ENCODE assay signal across 8 cellular contexts in genomic region chr2:24827321-24828261, GRCh38. TPM values are rescaled to one million over a fixed set of nuclear protein-coding genes. Genes with fewer than 3 reads are reported as not detected.
DNase-seq lines count a peak whose midpoint lies in the region; ATAC-seq and TF ChIP-seq lines count a peak whose summit lies in the region.

No MANE protein-coding gene starts in this region.

- no peak overlapping the region for H3K4me3 Mint-ChIP-seq in activated T-helper 1 cell treated with anti-CD3 and anti-CD28 coated beads, Interleukin-12 subunit alpha, Interleukin-12 subunit beta, Interleukin-2, Interleukin-4 antibody, amounts not matched to agents 30 ng/mL and 10 ng/mL and 1 ng/mL, durations not matched to agents 14 hours and 24 hours and 36 hours

- intact Hi-C loops in activated T-helper 1 cell treated with anti-CD3 and anti-CD28 coated beads, Interleukin-12 subunit alpha, Interleukin-12 subunit beta, Interleukin-2, Interleukin-4 antibody, amounts not matched to agents 30 ng/mL and 10 ng/mL and 1 ng/mL, durations not matched to agents 14 hours and 24 hours and 36 hours (cut with micrococcal nuclease), result loop anchor here (1.0 to 5.0 kb wide), 8 partner anchors 33 to 417 kb away; no protein-coding TSS in a partner anchor

- peaks cover 25% of the 10 kb centered on the region for H3K4me1 Mint-ChIP-seq in activated T-helper 1 cell treated with anti-CD3 and anti-CD28 coated beads, Interleukin-12 subunit alpha, Interleukin-12 subunit beta, Interleukin-2, Interleukin-4 antibody, amounts not matched to agents 30 ng/mL and 10 ng/mL and 1 ng/mL, durations not matched to agents 14 hours and 24 hours and 36 hours (ENCODE audit: low read depth)

- H3K4me1 ChIP-seq in Karpas-422 (ENCODE audit: low read length) (peaks cover 9% of the 10 kb centered on the region), neuronal stem cell (ENCODE audit: control insufficient read depth in 2 of 2, insufficient read depth in 1 of 2, low read depth in 1 of 2, low read length in 2 of 2) (peaks cover 11 to 18% of the 10 kb centered on the region in 2 donors)

- ATAC-seq in GM21367 (IDR thresholded peaks at IDR 0.05; ENCODE audit: unreplicated experiment), result peak; percentile 64

- no peak overlapping the region for H4K91ac ChIP-seq in neuronal stem cell (ENCODE audit: low read depth, low read length, poor library complexity)

- H4K20me1 ChIP-seq in Karpas-422 (ENCODE audit: insufficient read depth, low read depth, low read length), result no peaks in the 10 kb centered on the region

- no peak overlapping the region for H4K8ac ChIP-seq in neuronal stem cell (ENCODE audit: low read depth, low read length)

- no peak overlapping the region for H3K9ac ChIP-seq in Karpas-422 (ENCODE audit: low read length)
- H3K9ac ChIP-seq in neuronal stem cell (ENCODE audit: low read depth, low read length, poor library complexity), result peak overlapping the region; percentile 75

- H3K9me2 ChIP-seq in Karpas-422 (replicated peaks; ENCODE audit: insufficient read depth, low read length), result no peaks in the 10 kb centered on the region

- no peak overlapping the region for H3K4me2 ChIP-seq in Karpas-422 (ENCODE audit: low read depth, low read length, poor library complexity, severe bottlenecking)
- H3K4me2 ChIP-seq in neuronal stem cell (ENCODE audit: insufficient read depth, low read length, poor library complexity, severe bottlenecking), result no peak overlapping the region

- H2AFZ ChIP-seq in Karpas-422 (ENCODE audit: low read length) (no peak overlapping the region), neuronal stem cell (ENCODE audit: low read length) (no peak overlapping the region)

- H3K27ac Mint-ChIP-seq in activated T-helper 1 cell treated with anti-CD3 and anti-CD28 coated beads, Interleukin-12 subunit alpha, Interleukin-12 subunit beta, Interleukin-2, Interleukin-4 antibody, amounts not matched to agents 30 ng/mL and 10 ng/mL and 1 ng/mL, durations not matched to agents 14 hours and 24 hours and 36 hours, result peak overlapping the region; percentile 86

- peaks cover 22% of the 10 kb centered on the region for H3K36me3 Mint-ChIP-seq in activated T-helper 1 cell treated with anti-CD3 and anti-CD28 coated beads, Interleukin-12 subunit alpha, Interleukin-12 subunit beta, Interleukin-2, Interleukin-4 antibody, amounts not matched to agents 30 ng/mL and 10 ng/mL and 1 ng/mL, durations not matched to agents 14 hours and 24 hours and 36 hours (ENCODE audit: low read depth)

- no peaks in the 10 kb centered on the region for H3K79me2 ChIP-seq in Karpas-422 (ENCODE audit: low read length)

- peaks cover 7% of the 10 kb centered on the region for H3K79me1 ChIP-seq in neuronal stem cell (ENCODE audit: low read depth, low read length)

- H3K27me3 ChIP-seq in Karpas-422 (ENCODE audit: low read length) (no peaks in the 10 kb centered on the region), neuronal stem cell (ENCODE audit: control insufficient read depth in 3 of 3, insufficient read depth in 3 of 3, low read depth in 1 of 3, low read length in 3 of 3) (no peaks in the 10 kb centered on the region)

- H3K4me3 ChIP-seq in Karpas-422 (ENCODE audit: low read length), result no peak overlapping the region
- H3K4me3 ChIP-seq in fibroblast of the aortic adventitia (ENCODE audit: low read depth, low read length), result no peak overlapping the region
- H3K4me3 ChIP-seq in neuronal stem cell (ENCODE audit: low read length in 2 of 2), result peak overlapping the region in 1 of 2 donors; percentile 36

- H2BK5ac ChIP-seq in neuronal stem cell (ENCODE audit: low read length), result no peak overlapping the region

- no peak overlapping the region for H3K4ac ChIP-seq in neuronal stem cell (ENCODE audit: low read length)

- H2BK12ac ChIP-seq in neuronal stem cell (ENCODE audit: low read length), result no peak overlapping the region

- DNase-seq in COR-L47 (lab: John Stamatoyannopoulos, UW) (peak; percentile 73), Karpas-422 (peak; percentile 91), RKO (ENCODE audit: low spot score) (peak; percentile 83), fibroblast of the aortic adventitia (ENCODE audit: low read depth) (peak; percentile 93), neuronal stem cell (ENCODE audit: low spot score) (peak; percentile 64), stromal cell of bone marrow (ENCODE audit: low read depth) (peak; percentile 69)
- peak; percentile 65 for DNase-seq in activated T-helper 1 cell treated with anti-CD3 and anti-CD28 coated beads, Interleukin-12 subunit alpha, Interleukin-12 subunit beta, Interleukin-2, Interleukin-4 antibody, amounts not matched to agents 30 ng/mL and 10 ng/mL and 1 ng/mL, durations not matched to agents 14 hours and 24 hours and 36 hours (ENCODE audit: low spot score)

- H3K27ac ChIP-seq in Karpas-422 (ENCODE audit: low read length) (0 out of 2 replicates have a peak overlapping the region, but pooled peaks have one; percentile 7), neuronal stem cell (replicated peaks; ENCODE audit: low read length) (no peak overlapping the region)

- H3K23ac ChIP-seq in neuronal stem cell (ENCODE audit: low read depth, low read length, poor library complexity), result peak overlapping the region; percentile 8

- peak; percentile 94 for TF ChIP-seq CTCF in fibroblast of the aortic adventitia (IDR thresholded peaks at IDR 0.05; ENCODE audit: insufficient read depth, low read length)

- peak overlapping the region; percentile 22 for H3K18ac ChIP-seq in neuronal stem cell (ENCODE audit: low read length)

- H3K14ac ChIP-seq in neuronal stem cell (ENCODE audit: low read length), result no peak overlapping the region

- H2AK5ac ChIP-seq in neuronal stem cell (ENCODE audit: low read depth, low read length), result peak overlapping the region; percentile 77

- H3K9me3 Mint-ChIP-seq in activated T-helper 1 cell treated with anti-CD3 and anti-CD28 coated beads, Interleukin-12 subunit alpha, Interleukin-12 subunit beta, Interleukin-2, Interleukin-4 antibody, amounts not matched to agents 30 ng/mL and 10 ng/mL and 1 ng/mL, durations not matched to agents 14 hours and 24 hours and 36 hours, result no peaks in the 10 kb centered on the region

- H2BK15ac ChIP-seq in neuronal stem cell (ENCODE audit: low read length), result no peak overlapping the region

- WGBS in neuronal stem cell (ENCODE audit: extremely low coverage in 2 of 2, insufficient read length in 2 of 2, insufficient replicate concordance in 1 of 2), 2 donors, result no CpG with 5 or more reads among the region's 31 CpGs

- H3K27me3 Mint-ChIP-seq in activated T-helper 1 cell treated with anti-CD3 and anti-CD28 coated beads, Interleukin-12 subunit alpha, Interleukin-12 subunit beta, Interleukin-2, Interleukin-4 antibody, amounts not matched to agents 30 ng/mL and 10 ng/mL and 1 ng/mL, durations not matched to agents 14 hours and 24 hours and 36 hours (ENCODE audit: insufficient read depth), result no peaks in the 10 kb centered on the region

- H3K36me3 ChIP-seq in Karpas-422 (ENCODE audit: insufficient read depth, low read length), result peaks cover 23% of the 10 kb centered on the region
- peaks cover 21 to 58% of the 10 kb centered on the region in 2 donors for H3K36me3 ChIP-seq in neuronal stem cell (replicated peaks in 1 of 2; ENCODE audit: control insufficient read depth in 2 of 2, insufficient read depth in 2 of 2, low read length in 2 of 2)

- H2BK120ac ChIP-seq in neuronal stem cell (ENCODE audit: low read depth, low read length), result no peak overlapping the region

- H3K9me3 ChIP-seq in Karpas-422 (ENCODE audit: low read length) (no peaks in the 10 kb centered on the region), neuronal stem cell (replicated peaks in 1 of 2; ENCODE audit: control insufficient read depth in 2 of 2, insufficient read depth in 1 of 2, low read depth in 1 of 2, low read length in 2 of 2) (peaks cover 6 to 7% of the 10 kb centered on the region in 2 donors)

RNA-seq across cellular contexts. Expression of gene CENPO, which starts 34.4 kb away (rescaled TPM):
- 17.5 and 32.9 TPM in 2 replicates for total RNA-seq in Karpas-422 (2014; rRNA removed; shearing (Covaris generic); ENCODE audit: low replicate concordance)
- 44.7 and 48.3 TPM in 2 replicates for total RNA-seq in activated T-helper 1 cell treated with anti-CD3 and anti-CD28 coated beads, Interleukin-12 subunit alpha, Interleukin-12 subunit beta, Interleukin-2, Interleukin-4 antibody, amounts not matched to agents 30 ng/mL and 10 ng/mL and 1 ng/mL, durations not matched to agents 14 hours and 24 hours and 36 hours
- total RNA-seq in fibroblast of the aortic adventitia (ENCODE audit: low replicate concordance), result 5.5 and 35.3 TPM in 2 replicates
- 28.0 TPM for polyA plus RNA-seq in neuronal stem cell (2013, experiment 1 of 2)
- 29.6 TPM for polyA plus RNA-seq in neuronal stem cell (2013, experiment 2 of 2)

RNA-seq across cellular contexts. Expression of gene PTRHD1, which starts 34.4 kb away (rescaled TPM):
- 14.4 and 19.8 TPM in 2 replicates for total RNA-seq in Karpas-422 (2014; rRNA removed; shearing (Covaris generic); ENCODE audit: low replicate concordance)
- total RNA-seq in activated T-helper 1 cell treated with anti-CD3 and anti-CD28 coated beads, Interleukin-12 subunit alpha, Interleukin-12 subunit beta, Interleukin-2, Interleukin-4 antibody, amounts not matched to agents 30 ng/mL and 10 ng/mL and 1 ng/mL, durations not matched to agents 14 hours and 24 hours and 36 hours, result 16.5 and 17.3 TPM in 2 replicates
- 23.7 and 33.4 TPM in 2 replicates for total RNA-seq in fibroblast of the aortic adventitia (ENCODE audit: low replicate concordance)
- 95.1 TPM for polyA plus RNA-seq in neuronal stem cell (2013, experiment 1 of 2)
- polyA plus RNA-seq in neuronal stem cell (2013, experiment 2 of 2), result 94.6 TPM
